In the genomic region with DNA sequence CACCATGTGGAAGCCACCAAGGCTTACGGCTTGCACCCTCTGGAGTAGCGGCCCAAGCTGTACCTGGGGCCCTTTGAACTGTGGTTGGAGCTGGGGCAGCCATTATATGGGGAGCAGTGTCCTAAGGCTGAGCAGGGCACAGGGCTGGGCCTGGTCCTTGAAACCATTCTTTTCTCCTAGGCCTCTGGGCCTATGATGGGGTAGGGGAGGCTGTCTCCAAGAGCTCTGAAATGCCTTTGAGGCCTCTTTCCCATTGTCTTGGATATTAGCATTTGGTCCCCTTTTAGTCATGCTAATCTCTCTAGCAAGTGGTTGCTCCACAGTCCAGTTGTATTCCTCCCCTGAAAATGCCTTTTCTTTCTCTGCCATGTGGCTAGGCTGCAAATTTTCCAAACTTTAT, we compare ENCODE assay signal across 1 cellular context.
TF ChIP-seq lines count a peak whose summit lies in the region.

No MANE protein-coding gene starts in this region.

TF ChIP-seq in A549, 52 proteins besides CTCF, POLR2A, EP300 and RAD21 (continued from another document):
- TF ChIP-seq, protein P1, sequence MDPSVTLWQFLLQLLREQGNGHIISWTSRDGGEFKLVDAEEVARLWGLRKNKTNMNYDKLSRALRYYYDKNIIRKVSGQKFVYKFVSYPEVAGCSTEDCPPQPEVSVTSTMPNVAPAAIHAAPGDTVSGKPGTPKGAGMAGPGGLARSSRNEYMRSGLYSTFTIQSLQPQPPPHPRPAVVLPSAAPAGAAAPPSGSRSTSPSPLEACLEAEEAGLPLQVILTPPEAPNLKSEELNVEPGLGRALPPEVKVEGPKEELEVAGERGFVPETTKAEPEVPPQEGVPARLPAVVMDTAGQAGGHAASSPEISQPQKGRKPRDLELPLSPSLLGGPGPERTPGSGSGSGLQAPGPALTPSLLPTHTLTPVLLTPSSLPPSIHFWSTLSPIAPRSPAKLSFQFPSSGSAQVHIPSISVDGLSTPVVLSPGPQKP (IDR thresholded peaks at IDR 0.05; ENCODE audit: low read depth, low read length) = no peak
- no peak for TF ChIP-seq ZC3H11A (IDR thresholded peaks at IDR 0.05)
- TF ChIP-seq HES2 (IDR thresholded peaks at IDR 0.05) = no peak
- no peak for TF ChIP-seq CHD4 (IDR thresholded peaks at IDR 0.05; ENCODE audit: borderline replicate concordance)
- no peak for TF ChIP-seq ZNF302 (CRISPR knock-in tag; IDR thresholded peaks at IDR 0.05)
